ENCODE assay signal across 15 cellular contexts in the genomic region with DNA sequence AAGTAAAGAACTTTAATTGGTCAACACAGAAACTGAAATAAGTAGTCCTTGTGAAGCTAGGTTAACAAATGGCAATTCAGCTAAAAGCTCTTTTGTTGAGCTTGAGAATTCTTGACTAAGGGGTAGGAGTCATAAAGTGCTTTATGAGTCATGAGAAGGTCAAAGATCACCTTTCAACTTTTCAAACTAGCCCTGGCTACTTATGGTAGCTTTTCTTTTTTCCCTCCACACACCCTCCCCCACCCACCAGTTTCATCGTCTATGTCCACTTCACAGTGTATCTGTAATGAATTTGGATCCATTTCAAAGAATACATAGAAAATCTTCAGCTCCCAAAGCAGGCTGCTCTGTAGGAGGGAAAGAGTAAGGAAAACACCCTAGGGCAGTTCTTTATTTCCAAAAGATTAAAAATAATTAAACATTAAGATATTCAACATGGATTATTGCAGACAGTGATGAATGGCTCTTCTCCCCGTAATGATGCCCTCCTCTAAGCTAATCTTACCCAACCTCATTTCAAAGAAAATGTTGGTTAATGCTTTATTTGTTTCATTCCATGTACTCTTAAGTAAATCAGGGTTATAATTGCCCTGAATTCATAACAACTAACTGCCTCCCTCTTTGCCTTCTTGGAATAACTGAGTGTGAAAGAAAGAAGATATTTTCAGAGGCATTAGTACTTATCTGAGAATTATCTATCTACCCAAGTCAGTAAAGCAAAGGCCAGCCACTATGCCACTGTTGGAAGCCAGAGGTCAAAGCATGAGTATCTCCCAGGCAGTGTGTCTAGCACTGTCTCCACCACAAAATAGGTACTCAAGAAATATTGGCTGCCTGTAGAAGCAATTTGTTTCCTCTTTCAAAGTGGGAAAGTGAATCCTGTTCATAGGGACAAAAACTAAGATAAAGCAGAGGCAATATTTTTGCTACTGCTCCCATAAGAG.
DNase-seq lines count a peak whose midpoint lies in the region; ATAC-seq, FAIRE-seq and TF ChIP-seq lines count a peak whose summit lies in the region.
"Had no signal": no experiment of that assay in that cellular context is flagged by ENCODE, and none has a peak within 500 bp of the region (broad histone marks: within the 10 kb centered on the region; RNA-seq: fewer than 3 reads in every experiment).

No MANE protein-coding gene starts in this region.

- TF ChIP-seq CTCF in mammary epithelial cell (conservative IDR thresholded peaks at IDR 0.05 in 1 of 2, IDR thresholded peaks at IDR 0.05 in 1 of 2; ENCODE audit: extremely low read depth in 1 of 2, insufficient read depth in 1 of 2, low read depth in 1 of 2, low read length in 2 of 2) (no peak), HepG2 (CRISPR knock-in tag; IDR thresholded peaks at IDR 0.05) (no peak)

- no peak for TF ChIP-seq POLR2A in HepG2 (IDR thresholded peaks at IDR 0.05; ENCODE audit: insufficient read depth in 1 of 2, low read depth in 2 of 2, low read length in 2 of 2)
- no peak for TF ChIP-seq POLR2A in GM12892 (IDR thresholded peaks at IDR 0.05; ENCODE audit: low read depth, low read length)

- H3K9ac ChIP-seq in mammary epithelial cell (ENCODE audit: insufficient read depth, low read length) (no peak overlapping the region), HepG2 (ENCODE audit: insufficient read depth, low read depth, low read length) (no peak overlapping the region)

- H4K20me1 ChIP-seq in mammary epithelial cell (ENCODE audit: insufficient read depth, low read length) (no peaks in the 10 kb centered on the region), HepG2 (ENCODE audit: insufficient read depth, low read length) (no peaks in the 10 kb centered on the region)

- H3K27me3 Mint-ChIP-seq in activated CD4-positive, alpha-beta T cell treated with anti-CD3 and anti-CD28 coated beads for 36 hours: no peaks in the 10 kb centered on the region
- H3K27me3 Mint-ChIP-seq: activated CD4-positive, alpha-beta T cell treated with anti-CD3 and anti-CD28 coated beads, Interleukin-2, amount 10 ng/mL, durations not matched to agents 7 days and 5 days had no signal

- H2AFZ ChIP-seq in mammary epithelial cell (ENCODE audit: low read depth, low read length) (no peak overlapping the region), HepG2 (ENCODE audit: low read length) (no peak overlapping the region)

- H3K4me3 Mint-ChIP-seq in activated CD4-positive, alpha-beta T cell treated with anti-CD3 and anti-CD28 coated beads for 36 hours: no peak overlapping the region
- H3K4me3 Mint-ChIP-seq: activated CD4-positive, alpha-beta T cell treated with anti-CD3 and anti-CD28 coated beads, Interleukin-2, amount 10 ng/mL, durations not matched to agents 7 days and 5 days had no signal

- no peak overlapping the region for H3K4me2 ChIP-seq in mammary epithelial cell (ENCODE audit: insufficient read depth, low read depth, low read length)
- H3K4me2 ChIP-seq in HepG2 (ENCODE audit: low read depth, low read length): no peak overlapping the region

- no peak for FAIRE-seq in HepG2 (lab: Jason Lieb, UNC)
- FAIRE-seq in GM12892 (lab: Jason Lieb, UNC): no peak

- dilution Hi-C loops in mammary epithelial cell (cut with HindIII; ENCODE audit: low sequenced_read_pairs): no loop called here

- H3K9me3 Mint-ChIP-seq in activated CD4-positive, alpha-beta T cell treated with anti-CD3 and anti-CD28 coated beads for 36 hours (ENCODE audit: low read depth): no peaks in the 10 kb centered on the region

- H3K79me2 ChIP-seq in mammary epithelial cell (ENCODE audit: insufficient read depth, low read length): no peaks in the 10 kb centered on the region
- H3K79me2 ChIP-seq in HepG2 (ENCODE audit: insufficient read depth, low read length): no peaks in the 10 kb centered on the region

- no peaks in the 10 kb centered on the region for H3K9me3 ChIP-seq in mammary epithelial cell (replicated peaks; ENCODE audit: insufficient read depth, low read length)
- H3K9me3 ChIP-seq in HepG2 (ENCODE audit: low read length): no peaks in the 10 kb centered on the region
- H3K9me3 ChIP-seq: gastroesophageal sphincter, psoas muscle had no signal

- H3K36me3 ChIP-seq in mammary epithelial cell (ENCODE audit: insufficient read depth, low read length) (no peaks in the 10 kb centered on the region), HepG2 (replicated peaks in 1 of 2; ENCODE audit: control insufficient read depth in 1 of 2, insufficient read depth in 2 of 2, low read length in 2 of 2) (no peaks in the 10 kb centered on the region)
- H3K36me3 ChIP-seq: gastroesophageal sphincter had no signal

- ATAC-seq in left cardiac atrium (peak; percentile 44 to 86), Right ventricle myocardium inferior (no peak), HepG2 (no peak)
- ATAC-seq in activated CD4-positive, alpha-beta T cell treated with anti-CD3 and anti-CD28 coated beads for 36 hours: no peak
- ATAC-seq: gastroesophageal sphincter, psoas muscle had no signal

- in situ Hi-C loops in mammary epithelial cell (cut with MboI; ENCODE audit: low sequenced_read_pairs in 2 of 2) (no loop called here), HepG2 (cut with HindIII; ENCODE audit: extremely low pct_ligation_motif_present, low pct_unique_long_range_greater_than_20kb) (no loop called here)

- TF ChIP-seq RAD21 in HepG2 (CRISPR knock-in tag; IDR thresholded peaks at IDR 0.05): no peak

- DNase-seq in left cardiac atrium (no peak), Right ventricle myocardium inferior (ENCODE audit: missing footprints) (no peak), mammary epithelial cell (peak; percentile 37), HepG2 (ENCODE audit: low spot score) (peak; percentile 54), GM12892 (ENCODE audit: insufficient read length) (no peak), cortex of kidney (lab: John Stamatoyannopoulos, UW) (no peak), DMS79 treated with DMSO at 0.1 percent for 48 hours (lab: John Stamatoyannopoulos, UW) (no peak)
- DNase-seq in activated CD4-positive, alpha-beta T cell treated with anti-CD3 and anti-CD28 coated beads for 36 hours: no peak
- DNase-seq: activated CD4-positive, alpha-beta T cell treated with anti-CD3 and anti-CD28 coated beads, Interleukin-2, amount 10 ng/mL, durations not matched to agents 7 days and 5 days; activated effector memory CD4-positive, alpha-beta T cell treated with anti-CD3 and anti-CD28 coated beads, Interleukin-2, amount 50 U/mL, for 16 hours; NCI-H1105; NK-92 treated with Interleukin-12 subunit alpha and Interleukin-12 subunit beta, amount 100 ng/mL, for 24 hours; psoas muscle; stimulated activated CD4-positive, alpha-beta T cell treated with anti-CD3 and anti-CD28 coated beads, Interleukin-4, amount 100 ng/mL, for 4 hours had no signal

- WGBS in mammary epithelial cell (ENCODE audit: low coverage, missing lambda C conversion rate): 12% methylated on average over 2 of the region's 2 CpGs
- 0% methylated on average over 2 of the region's 2 CpGs for WGBS in HepG2 (ENCODE audit: low lambda C conversion rate)

- CTCF ChIA-PET in mammary epithelial cell (lab: Charles Lee; ENCODE audit: low non-redundant PET) (no interaction called here), HepG2 (lab: Yijun Ruan, JAX; ENCODE audit: low intra/inter-chr PET ratio, low total read pairs) (no interaction called here)
- CTCF ChIA-PET in activated CD4-positive, alpha-beta T cell treated with anti-CD3 and anti-CD28 coated beads for 36 hours (lab: Charles Lee): no interaction called here

- H3K27ac ChIP-seq in mammary epithelial cell (ENCODE audit: insufficient read depth, low read depth, low read length): no peak overlapping the region
- no peak overlapping the region for H3K27ac ChIP-seq in HepG2 (ENCODE audit: extremely low read length, insufficient read depth, low read length)
- H3K27ac ChIP-seq: gastroesophageal sphincter, psoas muscle had no signal

- no peaks in the 10 kb centered on the region for H3K4me1 ChIP-seq in mammary epithelial cell (ENCODE audit: insufficient read depth, low read length)
- no peaks in the 10 kb centered on the region for H3K4me1 ChIP-seq in HepG2 (ENCODE audit: insufficient read depth, low read length)
- H3K4me1 ChIP-seq: gastroesophageal sphincter, psoas muscle had no signal

- TF ChIP-seq EP300 in HepG2 (IDR thresholded peaks at IDR 0.05; ENCODE audit: low read depth in 2 of 2, low read length in 2 of 2) (no peak), HepG2 (CRISPR knock-in tag; IDR thresholded peaks at IDR 0.05; ENCODE audit: borderline replicate concordance) (no peak)

- POLR2A ChIA-PET in HepG2 (lab: Yijun Ruan, JAX): no interaction called here
- POLR2A ChIA-PET in activated CD4-positive, alpha-beta T cell treated with anti-CD3 and anti-CD28 coated beads for 36 hours (lab: Charles Lee): no interaction called here

- H3K4me3 ChIP-seq in mammary epithelial cell (replicated peaks in 1 of 3; ENCODE audit: insufficient read depth in 1 of 3, low read depth in 2 of 3, low read length in 3 of 3) (no peak overlapping the region), HepG2 (replicated peaks in 1 of 3; ENCODE audit: insufficient read depth in 1 of 3, low read depth in 2 of 3, low read length in 3 of 3) (no peak overlapping the region)
- H3K4me3 ChIP-seq: gastroesophageal sphincter, psoas muscle had no signal

- H3K4me1 Mint-ChIP-seq in activated CD4-positive, alpha-beta T cell treated with anti-CD3 and anti-CD28 coated beads for 36 hours: no peaks in the 10 kb centered on the region
- H3K4me1 Mint-ChIP-seq: activated CD4-positive, alpha-beta T cell treated with anti-CD3 and anti-CD28 coated beads, Interleukin-2, amount 10 ng/mL, durations not matched to agents 7 days and 5 days had no signal

- no peaks in the 10 kb centered on the region for H3K36me3 Mint-ChIP-seq in activated CD4-positive, alpha-beta T cell treated with anti-CD3 and anti-CD28 coated beads for 36 hours (ENCODE audit: low read depth)

- intact Hi-C loops in left cardiac atrium (cut with DNase I) (no loop called here), Right ventricle myocardium inferior (cut with DNase I) (no loop called here), mammary epithelial cell (cut with micrococcal nuclease) (no loop called here), HepG2 (cut with micrococcal nuclease; ENCODE audit: unreplicated experiment) (no loop called here)
- intact Hi-C loops in activated CD4-positive, alpha-beta T cell treated with anti-CD3 and anti-CD28 coated beads for 36 hours (cut with DNase I, micrococcal nuclease): loop anchor here in 1 of 2 experiments (2.0 kb wide), 1 partner anchor 41 kb away; no protein-coding TSS in a partner anchor

- H3K27me3 ChIP-seq in mammary epithelial cell (ENCODE audit: insufficient read depth, low read length) (no peaks in the 10 kb centered on the region), HepG2 (ENCODE audit: control insufficient read depth in 1 of 2, insufficient read depth in 2 of 2, low read length in 2 of 2) (no peaks in the 10 kb centered on the region)
- H3K27me3 ChIP-seq: gastroesophageal sphincter had no signal

- H3K27ac Mint-ChIP-seq in activated CD4-positive, alpha-beta T cell treated with anti-CD3 and anti-CD28 coated beads for 36 hours: no peak overlapping the region
- H3K27ac Mint-ChIP-seq: activated CD4-positive, alpha-beta T cell treated with anti-CD3 and anti-CD28 coated beads, Interleukin-2, amount 10 ng/mL, durations not matched to agents 7 days and 5 days had no signal

- BruUV-seq in mammary epithelial cell (replicated peaks; lab: Mats Ljungman, UMichigan) (no TSS peak), HepG2 (replicated peaks; lab: Mats Ljungman, UMichigan) (no TSS peak)

Comparison
In these comparisons a context has a peak if more than half of its experiments do, and no peak if none do; other contexts are left out.
1. ATAC-seq: peak in left cardiac atrium (2 of 2); none in Right ventricle myocardium inferior (single experiment), HepG2 (single experiment) and activated CD4-positive, alpha-beta T cell treated with anti-CD3 and anti-CD28 coated beads for 36 hours (single experiment).
2. DNase-seq: peak in mammary epithelial cell (single experiment) and HepG2 (single experiment); none in left cardiac atrium (single experiment), Right ventricle myocardium inferior (single experiment), activated CD4-positive, alpha-beta T cell treated with anti-CD3 and anti-CD28 coated beads for 36 hours (single experiment), GM12892 (single experiment), cortex of kidney (single experiment) and DMS79 treated with DMSO at 0.1 percent for 48 hours (single experiment).